Comparison of ENCODE assay signal across 35 cellular contexts in genomic region chr10:131337656-131338055, GRCh38. TPM values are rescaled to one million over a fixed set of nuclear protein-coding genes. Genes with fewer than 3 reads are reported as not detected.
DNase-seq lines count a peak whose midpoint lies in the region; ATAC-seq and TF ChIP-seq lines count a peak whose summit lies in the region.
"Had no signal": no experiment of that assay in that cellular context is flagged by ENCODE, and none has a peak within 500 bp of the region (broad histone marks: within the 10 kb centered on the region; RNA-seq: fewer than 3 reads in every experiment).

No MANE protein-coding gene starts in this region.

- H3K4me1 ChIP-seq in A673 (ENCODE audit: insufficient read depth, low read length, poor library complexity, severe bottlenecking), result peaks cover 22% of the 10 kb centered on the region
- no peaks in the 10 kb centered on the region for H3K4me1 ChIP-seq in esophagus muscularis mucosa
- H3K4me1 ChIP-seq: A549, BE2C, Caco-2 had no signal

- TF ChIP-seq POLR2A in esophagus muscularis mucosa (IDR thresholded peaks at IDR 0.05; ENCODE audit: low read depth), result no peak

- DNase-seq in A673 (ENCODE audit: low spot score) (no peak), esophagus muscularis mucosa (ENCODE audit: extremely low spot score) (peak; percentile 86), foreskin melanocyte (peak; percentile 75), islet precursor cell (peak; percentile 9), A172 (ENCODE audit: low spot score) (no peak), MG63 (no peak)
- DNase-seq in stimulated activated CD4-positive, alpha-beta T cell treated with anti-CD3 and anti-CD28 coated beads, Interleukin-1b, Interleukin-23, amount 100 ng/mL, for 48 hours, result no peak
- DNase-seq: 8988T; ACHN; AML-193; BE2C; C1 segment of cervical spinal cord; Caco-2; Calu3; CD4-positive, alpha-beta memory T cell; CD4-positive, alpha-beta T cell; CD4-positive, CD25-positive, alpha-beta regulatory T cell; CD8-positive, alpha-beta memory T cell; CD8-positive, alpha-beta T cell; COR-L47; DMS 273 treated with DMSO at 0.1 percent for 48 hours; DMS153; DMS53; DMS79; DMS79 treated with DMSO at 0.1 percent for 48 hours; DND-41; EL had no signal

- H3K36me3 ChIP-seq in A673 (ENCODE audit: insufficient read depth, low read length, poor library complexity, severe bottlenecking) (no peaks in the 10 kb centered on the region), esophagus muscularis mucosa (no peaks in the 10 kb centered on the region), MG63 (no peaks in the 10 kb centered on the region)
- H3K36me3 ChIP-seq: BE2C; BLaER1; BLaER1 treated with 17β-estradiol and CSF1 and Interleukin-3, amounts not matched to agents 10 nM and 100 nM had no signal

- POLR2A ChIA-PET in A673 (lab: Charles Lee; ENCODE audit: low non-redundant PET), result no interaction called here

- CTCF ChIA-PET in A673 (lab: Charles Lee), result no interaction called here

- TF ChIP-seq EP300 in esophagus muscularis mucosa (IDR thresholded peaks at IDR 0.05), result no peak

- intact Hi-C loops in A673 (cut with micrococcal nuclease; ENCODE audit: unreplicated experiment), result loop anchor here (10.0 kb wide), 1 partner anchor 583 kb away; no protein-coding TSS in a partner anchor
- intact Hi-C loops in esophagus muscularis mucosa (cut with DNase I), result no loop called here

- H3K27ac ChIP-seq in A673 (ENCODE audit: low read depth, low read length, poor library complexity, severe bottlenecking), result peak overlapping the region; percentile 62
- no peak overlapping the region for H3K27ac ChIP-seq in esophagus muscularis mucosa (replicated peaks in 1 of 4)
- H3K27ac ChIP-seq: 22Rv1; A549; BLaER1; BLaER1 treated with 17β-estradiol and CSF1 and Interleukin-3, amounts not matched to agents 10 nM and 100 nM; C4-2B had no signal

- no TSS peak for BruUV-seq in A673 (replicated peaks; lab: Mats Ljungman, UMichigan)

- TF ChIP-seq CTCF in A673 (conservative IDR thresholded peaks at IDR 0.05; ENCODE audit: low read depth, low read length) (no peak), esophagus muscularis mucosa (IDR thresholded peaks at IDR 0.05) (no peak)

- peaks cover 10% of the 10 kb centered on the region for H3K9me3 ChIP-seq in A673 (ENCODE audit: low read depth, low read length, poor library complexity, severe bottlenecking)
- peaks cover 0 to 8% (median 0%) of the 10 kb centered on the region in 4 donors for H3K9me3 ChIP-seq in esophagus muscularis mucosa
- no peaks in the 10 kb centered on the region for H3K9me3 ChIP-seq in MG63
- H3K9me3 ChIP-seq: A549, BE2C, Caco-2 had no signal

- H3K27me3 ChIP-seq in A673 (replicated peaks; ENCODE audit: insufficient read depth, low read depth, low read length, poor library complexity) (no peaks in the 10 kb centered on the region), esophagus muscularis mucosa (peaks cover 0 to 23% (median 0%) of the 10 kb centered on the region in 4 donors), MG63 (no peaks in the 10 kb centered on the region)
- H3K27me3 ChIP-seq: BE2C; BLaER1; BLaER1 treated with 17β-estradiol and CSF1 and Interleukin-3, amounts not matched to agents 10 nM and 100 nM had no signal

- 82% methylated on average over 6 of the region's 6 CpGs for WGBS in esophagus muscularis mucosa

- no peak overlapping the region for H3K4me3 ChIP-seq in A673 (ENCODE audit: low read depth, low read length, poor library complexity, severe bottlenecking)
- H3K4me3 ChIP-seq in esophagus muscularis mucosa, result no peak overlapping the region
- no peak overlapping the region for H3K4me3 ChIP-seq in MG63
- H3K4me3 ChIP-seq: A549; BLaER1; BLaER1 treated with 17β-estradiol and CSF1 and Interleukin-3, amounts not matched to agents 10 nM and 100 nM had no signal

- no peak for ATAC-seq in HG02981 (IDR thresholded peaks at IDR 0.05; ENCODE audit: unreplicated experiment)
- ATAC-seq: A549; CD8-positive, alpha-beta T cell had no signal

RNA-seq across cellular contexts. Expression of gene TCERG1L, which starts 26.1 kb away (rescaled TPM):
- total RNA-seq in A673 (2021) (16.3 and 18.4 TPM in 2 replicates), esophagus muscularis mucosa (not detected)
- not detected in 2 replicates for total RNA-seq in A172 (2014; rRNA removed; shearing (Covaris generic))
- not detected in 2 replicates for total RNA-seq in MG63 (2014; rRNA removed; shearing (Covaris generic); ENCODE audit: low replicate concordance)
- total RNA-seq: Caco-2; Calu3; CD4-positive, alpha-beta memory T cell; CD4-positive, CD25-positive, alpha-beta regulatory T cell; Daoy; G401 had no signal

Comparison
In these comparisons a context has a peak if more than half of its experiments do, and no peak if none do; other contexts are left out.
1. DNase-seq: peak in esophagus muscularis mucosa (single experiment), foreskin melanocyte (single experiment) and islet precursor cell (single experiment); none in A673 (single experiment), A172 (single experiment), MG63 (single experiment) and stimulated activated CD4-positive, alpha-beta T cell treated with anti-CD3 and anti-CD28 coated beads, Interleukin-1b, Interleukin-23, amount 100 ng/mL, for 48 hours (single experiment).
2. RNA of gene TCERG1L, which starts 26.1 kb away (total RNA-seq): 16.3 to 18.4 TPM in A673; not detected in esophagus muscularis mucosa, not detected in A172 and not detected in MG63; every median in the first group is over 10 times any median in the second.